16 cellular contexts compared by ENCODE assay signal in the genomic region with DNA sequence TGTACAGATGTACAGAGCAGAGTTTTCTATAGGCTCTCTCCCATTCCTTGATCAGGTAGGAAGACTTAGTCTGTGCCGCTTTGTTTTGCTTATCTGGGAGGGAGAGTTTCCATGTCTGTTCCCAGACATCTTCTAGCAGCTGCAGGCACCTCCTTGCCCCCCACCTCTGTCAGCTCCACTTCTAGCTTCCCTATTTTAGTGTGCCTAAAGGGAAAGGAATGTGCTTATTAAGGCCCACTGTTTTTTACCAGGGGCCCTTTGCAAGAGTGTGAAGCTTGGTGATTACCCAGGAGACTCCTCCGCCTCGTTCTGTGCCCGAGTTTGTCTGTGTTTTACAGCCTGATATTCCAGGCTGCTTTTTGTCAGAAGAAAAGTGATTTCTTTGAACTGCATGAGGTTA.
"Had no signal": no experiment of that assay in that cellular context is flagged by ENCODE, and none has a peak within 500 bp of the region (broad histone marks: within the 10 kb centered on the region; RNA-seq: fewer than 3 reads in every experiment).

No MANE protein-coding gene starts in this region.

- H3K27ac ChIP-seq: ascending aorta, breast epithelium, neutrophil, suprapubic skin, upper lobe of left lung had no signal

- H3K9me3 ChIP-seq: ascending aorta, breast epithelium, neutrophil, suprapubic skin, upper lobe of left lung had no signal

- ATAC-seq: left ventricle myocardium superior, right cardiac atrium had no signal

- H3K36me3 ChIP-seq: ascending aorta, breast epithelium, neutrophil, suprapubic skin, upper lobe of left lung had no signal

- DNase-seq: activated CD4-positive, alpha-beta T cell treated with anti-CD3 and anti-CD28 coated beads, Interleukin-2, amount 10 ng/mL, durations not matched to agents 7 days and 5 days; activated CD8-positive, alpha-beta memory T cell treated with anti-CD3 and anti-CD28 coated beads for 24 hours; activated naive CD4-positive, alpha-beta T cell treated with Interleukin-2 at 50 U/mL for 16 hours; cerebellar nuclear complex; effector CD8-positive, alpha-beta T cell; foreskin fibroblast; head of caudate nucleus; kidney; left ventricle myocardium superior; right cardiac atrium; small intestine; upper lobe of left lung had no signal

- H3K4me1 ChIP-seq: ascending aorta, breast epithelium, suprapubic skin, upper lobe of left lung had no signal

- H3K27me3 ChIP-seq: ascending aorta, breast epithelium, neutrophil, suprapubic skin, upper lobe of left lung had no signal

- H3K4me3 ChIP-seq: ascending aorta, breast epithelium, suprapubic skin, upper lobe of left lung had no signal
